In the genomic region with DNA sequence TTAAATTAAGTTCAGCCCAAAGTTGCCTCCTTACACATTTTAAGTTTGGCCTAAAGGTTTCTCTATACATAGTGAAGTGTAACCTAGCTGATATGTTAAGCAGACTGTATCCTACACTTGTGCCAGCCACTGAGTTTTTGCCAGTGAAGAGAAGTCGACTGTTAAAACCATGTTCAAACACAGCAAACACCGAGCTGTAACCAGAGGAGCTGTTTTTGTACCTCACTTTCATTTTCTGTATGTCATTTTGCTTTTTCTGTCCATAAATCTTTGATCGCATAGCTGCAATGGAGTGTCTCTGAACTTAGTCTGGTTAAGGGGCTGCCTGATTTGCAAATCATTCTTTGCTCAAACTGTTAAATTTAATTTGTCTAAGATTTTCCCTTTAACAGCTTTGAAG, we compare ENCODE assay signal across 21 cellular contexts.
A peak's percentile ranks its signal among the peaks of the same experiment; 100 is the strongest.
DNase-seq lines count a peak whose midpoint lies in the region; ATAC-seq and TF ChIP-seq lines count a peak whose summit lies in the region.
"Had no signal": no experiment of that assay in that cellular context is flagged by ENCODE, and none has a peak within 500 bp of the region (broad histone marks: within the 10 kb centered on the region; RNA-seq: fewer than 3 reads in every experiment).

No MANE protein-coding gene starts in this region.

- DNase-seq in DND-41 (no peak), WTC11 (ENCODE audit: low spot score) (no peak), DMS153 (lab: John Stamatoyannopoulos, UW) (no peak), midbrain (lab: John Stamatoyannopoulos, UW) (no peak), MG63 (no peak), endothelial cell (ENCODE audit: low spot score) (no peak)
- DNase-seq: activated CD4-positive, alpha-beta memory T cell treated with anti-CD3 and anti-CD28 coated beads for 36 hours; adrenal gland; Caco-2; endodermal cell; GDM1; left lung; naive thymus-derived CD8-positive, alpha-beta T cell; NCI-H1694 treated with DMSO at 0.1 percent for 48 hours; NCI-H446 treated with DMSO at 0.1 percent for 48 hours; spleen; stimulated activated naive CD4-positive, alpha-beta T cell treated with Interleukin-2 at 50 U/mL for 16 hours; upper lobe of right lung had no signal

- H3K36me3 Mint-ChIP-seq in WTC11 (peaks cover 8% of the 10 kb centered on the region; the same call in 1 of the 2 replicates), endothelial cell (ENCODE audit: low read depth, unreplicated experiment) (no peaks in the 10 kb centered on the region)
- H3K36me3 Mint-ChIP-seq: activated CD4-positive, alpha-beta memory T cell treated with anti-CD3 and anti-CD28 coated beads for 36 hours; naive thymus-derived CD8-positive, alpha-beta T cell had no signal

- no peak overlapping the region for H3K4me3 ChIP-seq in DND-41 (ENCODE audit: low read depth in 1 of 2, low read length in 2 of 2)
- no peak overlapping the region for H3K4me3 ChIP-seq in MG63
- H3K4me3 ChIP-seq: left lung, prostate gland, spleen, upper lobe of right lung had no signal

- peaks cover 14% of the 10 kb centered on the region for H3K9me3 Mint-ChIP-seq in WTC11
- no peaks in the 10 kb centered on the region for H3K9me3 Mint-ChIP-seq in endothelial cell (ENCODE audit: unreplicated experiment)

- no peaks in the 10 kb centered on the region for H3K9me3 ChIP-seq in DND-41 (ENCODE audit: insufficient read depth, low read length, severe bottlenecking)
- no peaks in the 10 kb centered on the region for H3K9me3 ChIP-seq in MG63
- H3K9me3 ChIP-seq: adrenal gland, Caco-2, prostate gland, upper lobe of right lung had no signal

- H3K9ac ChIP-seq in DND-41 (ENCODE audit: low read depth, low read length), result no peak overlapping the region

- H3K4me1 Mint-ChIP-seq in WTC11 (peaks cover 12% of the 10 kb centered on the region), endothelial cell (ENCODE audit: unreplicated experiment) (no peaks in the 10 kb centered on the region)
- H3K4me1 Mint-ChIP-seq: endodermal cell had no signal

- CTCF ChIA-PET in WTC11 (lab: Charles Lee), result no interaction called here

- ATAC-seq in DND-41 (ENCODE audit: insufficient read depth, low read depth) (peak; percentile 48; the same call in 2 of the 3 replicates), GM19395 (IDR thresholded peaks at IDR 0.05; ENCODE audit: unreplicated experiment) (peak; percentile 54), HG03159 (IDR thresholded peaks at IDR 0.05; ENCODE audit: unreplicated experiment) (peak; percentile 52), WTC11 (no peak)
- ATAC-seq: left lung; naive thymus-derived CD8-positive, alpha-beta T cell; upper lobe of right lung had no signal

- 0 out of 2 replicates have a peak overlapping the region, but pooled peaks have one; percentile 13 for H3K27ac ChIP-seq in DND-41 (ENCODE audit: low read length)
- H3K27ac ChIP-seq: left lung, prostate gland, spleen, upper lobe of right lung had no signal

- no peaks in the 10 kb centered on the region for H4K20me1 ChIP-seq in DND-41 (ENCODE audit: insufficient read depth, low read length)

- H3K79me2 ChIP-seq in DND-41 (ENCODE audit: insufficient read depth, low read length), result no peaks in the 10 kb centered on the region

- H2AFZ ChIP-seq in DND-41 (ENCODE audit: low read depth, low read length), result peak overlapping the region; percentile 48

- H3K27me3 ChIP-seq in DND-41 (ENCODE audit: insufficient read depth, low read length, poor library complexity) (no peaks in the 10 kb centered on the region), MG63 (no peaks in the 10 kb centered on the region)
- H3K27me3 ChIP-seq: adrenal gland, left lung, spleen, upper lobe of right lung had no signal

- no peaks in the 10 kb centered on the region for H3K36me3 ChIP-seq in DND-41 (ENCODE audit: insufficient read depth, low read length)
- H3K36me3 ChIP-seq in MG63, result no peaks in the 10 kb centered on the region
- H3K36me3 ChIP-seq: adrenal gland, left lung, prostate gland, spleen, upper lobe of right lung had no signal

- peak overlapping the region; percentile 9; the same call in 1 of the 2 replicates for H3K27ac Mint-ChIP-seq in WTC11
- no peak overlapping the region for H3K27ac Mint-ChIP-seq in endothelial cell (ENCODE audit: unreplicated experiment)
- H3K27ac Mint-ChIP-seq: activated CD4-positive, alpha-beta memory T cell treated with anti-CD3 and anti-CD28 coated beads for 36 hours; endodermal cell; naive thymus-derived CD8-positive, alpha-beta T cell had no signal

- H3K27me3 Mint-ChIP-seq in WTC11 (ENCODE audit: low read depth) (no peaks in the 10 kb centered on the region), endothelial cell (ENCODE audit: unreplicated experiment) (no peaks in the 10 kb centered on the region)
- H3K27me3 Mint-ChIP-seq: activated CD4-positive, alpha-beta memory T cell treated with anti-CD3 and anti-CD28 coated beads for 36 hours; naive thymus-derived CD8-positive, alpha-beta T cell had no signal

- no peaks in the 10 kb centered on the region; the same call in 1 of the 2 replicates for H3K4me1 ChIP-seq in DND-41 (ENCODE audit: insufficient read depth, low read length)
- H3K4me1 ChIP-seq: adrenal gland, Caco-2, left lung, prostate gland, spleen, upper lobe of right lung had no signal

- H3K4me2 ChIP-seq in DND-41 (ENCODE audit: insufficient read depth, low read length), result peak overlapping the region; percentile 36; the same call in 1 of the 2 replicates

- TF ChIP-seq CTCF in DND-41 (IDR thresholded peaks at IDR 0.05; ENCODE audit: borderline replicate concordance, extremely low read depth, low read length, poor library complexity, severe bottlenecking), result no peak
- no peak for TF ChIP-seq CTCF in WTC11 (IDR thresholded peaks at IDR 0.05)
- TF ChIP-seq CTCF in endothelial cell (IDR thresholded peaks at IDR 0.05; ENCODE audit: unreplicated experiment), result no peak

- H3K4me3 Mint-ChIP-seq in WTC11, result no peak overlapping the region
- H3K4me3 Mint-ChIP-seq in endothelial cell (ENCODE audit: unreplicated experiment), result no peak overlapping the region
- H3K4me3 Mint-ChIP-seq: activated CD4-positive, alpha-beta memory T cell treated with anti-CD3 and anti-CD28 coated beads for 36 hours; endodermal cell; naive thymus-derived CD8-positive, alpha-beta T cell had no signal

- POLR2A ChIA-PET in WTC11 (lab: Charles Lee), result no interaction called here

TF ChIP-seq in WTC11, 78 proteins besides CTCF, POLR2A, EP300 and RAD21:
- TF ChIP-seq, protein P1, sequence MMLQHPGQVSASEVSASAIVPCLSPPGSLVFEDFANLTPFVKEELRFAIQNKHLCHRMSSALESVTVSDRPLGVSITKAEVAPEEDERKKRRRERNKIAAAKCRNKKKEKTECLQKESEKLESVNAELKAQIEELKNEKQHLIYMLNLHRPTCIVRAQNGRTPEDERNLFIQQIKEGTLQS (CRISPR knock-in tag; conservative IDR thresholded peaks at IDR 0.05), result no peak
- TF ChIP-seq ZNF317 (CRISPR knock-in tag; IDR thresholded peaks at IDR 0.05; ENCODE audit: borderline replicate concordance, low read depth), result no peak
- TF ChIP-seq NR1H2 (CRISPR knock-in tag; IDR thresholded peaks at IDR 0.05), result no peak
- TF ChIP-seq, protein P2, sequence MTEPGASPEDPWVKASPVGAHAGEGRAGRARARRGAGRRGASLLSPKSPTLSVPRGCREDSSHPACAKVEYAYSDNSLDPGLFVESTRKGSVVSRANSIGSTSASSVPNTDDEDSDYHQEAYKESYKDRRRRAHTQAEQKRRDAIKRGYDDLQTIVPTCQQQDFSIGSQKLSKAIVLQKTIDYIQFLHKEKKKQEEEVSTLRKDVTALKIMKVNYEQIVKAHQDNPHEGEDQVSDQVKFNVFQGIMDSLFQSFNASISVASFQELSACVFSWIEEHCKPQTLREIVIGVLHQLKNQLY (CRISPR knock-in tag; IDR thresholded peaks at IDR 0.05), result no peak
- TF ChIP-seq, protein P3, sequence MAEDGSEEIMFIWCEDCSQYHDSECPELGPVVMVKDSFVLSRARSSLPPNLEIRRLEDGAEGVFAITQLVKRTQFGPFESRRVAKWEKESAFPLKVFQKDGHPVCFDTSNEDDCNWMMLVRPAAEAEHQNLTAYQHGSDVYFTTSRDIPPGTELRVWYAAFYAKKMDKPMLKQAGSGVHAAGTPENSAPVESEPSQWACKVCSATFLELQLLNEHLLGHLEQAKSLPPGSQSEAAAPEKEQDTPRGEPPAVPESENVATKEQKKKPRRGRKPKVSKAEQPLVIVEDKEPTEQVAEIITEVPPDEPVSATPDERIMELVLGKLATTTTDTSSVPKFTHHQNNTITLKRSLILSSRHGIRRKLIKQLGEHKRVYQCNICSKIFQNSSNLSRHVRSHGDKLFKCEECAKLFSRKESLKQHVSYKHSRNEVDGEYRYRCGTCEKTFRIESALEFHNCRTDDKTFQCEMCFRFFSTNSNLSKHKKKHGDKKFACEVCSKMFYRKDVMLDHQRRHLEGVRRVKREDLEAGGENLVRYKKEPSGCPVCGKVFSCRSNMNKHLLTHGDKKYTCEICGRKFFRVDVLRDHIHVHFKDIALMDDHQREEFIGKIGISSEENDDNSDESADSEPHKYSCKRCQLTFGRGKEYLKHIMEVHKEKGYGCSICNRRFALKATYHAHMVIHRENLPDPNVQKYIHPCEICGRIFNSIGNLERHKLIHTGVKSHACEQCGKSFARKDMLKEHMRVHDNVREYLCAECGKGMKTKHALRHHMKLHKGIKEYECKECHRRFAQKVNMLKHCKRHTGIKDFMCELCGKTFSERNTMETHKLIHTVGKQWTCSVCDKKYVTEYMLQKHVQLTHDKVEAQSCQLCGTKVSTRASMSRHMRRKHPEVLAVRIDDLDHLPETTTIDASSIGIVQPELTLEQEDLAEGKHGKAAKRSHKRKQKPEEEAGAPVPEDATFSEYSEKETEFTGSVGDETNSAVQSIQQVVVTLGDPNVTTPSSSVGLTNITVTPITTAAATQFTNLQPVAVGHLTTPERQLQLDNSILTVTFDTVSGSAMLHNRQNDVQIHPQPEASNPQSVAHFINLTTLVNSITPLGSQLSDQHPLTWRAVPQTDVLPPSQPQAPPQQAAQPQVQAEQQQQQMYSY (CRISPR knock-in tag; IDR thresholded peaks at IDR 0.05), result no peak
- TF ChIP-seq, protein P4, sequence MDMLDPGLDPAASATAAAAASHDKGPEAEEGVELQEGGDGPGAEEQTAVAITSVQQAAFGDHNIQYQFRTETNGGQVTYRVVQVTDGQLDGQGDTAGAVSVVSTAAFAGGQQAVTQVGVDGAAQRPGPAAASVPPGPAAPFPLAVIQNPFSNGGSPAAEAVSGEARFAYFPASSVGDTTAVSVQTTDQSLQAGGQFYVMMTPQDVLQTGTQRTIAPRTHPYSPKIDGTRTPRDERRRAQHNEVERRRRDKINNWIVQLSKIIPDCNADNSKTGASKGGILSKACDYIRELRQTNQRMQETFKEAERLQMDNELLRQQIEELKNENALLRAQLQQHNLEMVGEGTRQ (CRISPR knock-in tag; IDR thresholded peaks at IDR 0.05), result no peak
